ENCODE assay signal across 1 cellular context in genomic region chr7:39248693-39249090, GRCh38.
TF ChIP-seq lines count a peak whose summit lies in the region.

No MANE protein-coding gene starts in this region.

TF ChIP-seq in K562, 482 proteins besides CTCF, POLR2A, EP300 and RAD21 (continued from another document):
- TF ChIP-seq STAT6 (CRISPR knock-in tag; IDR thresholded peaks at IDR 0.05) (no peak), BMI1 (IDR thresholded peaks at IDR 0.05; ENCODE audit: low read length) (no peak), PREB (CRISPR knock-in tag; IDR thresholded peaks at IDR 0.05) (no peak)
